7 cellular contexts compared by ENCODE assay signal in the genomic region with DNA sequence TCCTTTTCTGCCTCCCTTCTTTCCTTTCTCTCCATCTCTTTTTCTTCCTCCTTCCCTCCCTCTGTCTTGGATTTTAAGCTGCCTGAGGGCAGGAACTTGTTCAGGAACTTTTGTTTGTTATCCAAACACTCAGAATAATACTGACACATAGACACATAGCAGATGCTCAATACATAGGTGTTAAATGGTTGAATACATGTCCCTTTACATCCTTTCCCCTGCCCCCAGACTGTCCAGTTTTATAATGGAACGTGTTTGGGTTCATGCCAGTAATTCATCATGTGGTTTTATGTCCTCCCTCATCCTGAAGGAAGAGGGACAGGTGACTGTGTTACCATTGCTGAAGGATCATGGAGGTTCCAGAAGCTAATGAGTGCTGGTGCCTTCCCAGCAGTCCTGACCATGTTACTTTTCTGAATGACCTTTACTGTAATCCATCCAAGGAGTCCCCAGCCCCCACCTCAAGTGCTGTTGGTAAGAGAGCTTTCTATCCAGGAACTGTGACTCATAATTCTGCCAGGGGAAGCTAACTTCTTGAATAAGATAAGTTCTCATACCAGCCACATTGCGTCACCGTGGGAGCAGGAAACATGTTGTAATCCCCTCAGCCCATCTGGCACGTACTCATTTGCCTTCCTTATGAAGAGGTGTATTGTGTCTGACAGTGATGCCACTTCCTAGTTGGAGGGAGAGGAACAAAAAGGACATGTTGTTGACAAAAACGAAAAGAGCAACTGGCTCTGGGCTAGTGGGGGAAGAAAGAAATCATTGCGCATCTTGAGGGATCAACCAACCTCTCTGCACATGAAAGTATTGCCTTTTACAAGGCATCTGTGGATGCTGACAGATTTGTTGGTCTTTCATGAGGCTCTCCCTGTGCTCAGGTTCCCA. TPM values are rescaled to one million over a fixed set of nuclear protein-coding genes. Genes with fewer than 3 reads are reported as not detected.
DNase-seq lines count a peak whose midpoint lies in the region; ATAC-seq and TF ChIP-seq lines count a peak whose summit lies in the region.

No MANE protein-coding gene starts in this region.

- peaks cover 34% of the 10 kb centered on the region for H3K4me1 Mint-ChIP-seq in activated naive CD8-positive, alpha-beta T cell (ENCODE audit: low read depth)

- intact Hi-C loops in left cardiac atrium (cut with DNase I): no loop called here
- intact Hi-C loops in sigmoid colon (cut with DNase I): no loop called here

- peaks cover 31% of the 10 kb centered on the region for H3K36me3 Mint-ChIP-seq in activated naive CD8-positive, alpha-beta T cell

- WGBS in sigmoid colon, 2 donors: 52 to 73% methylated on average over 6 of the region's 6 CpGs

- no peaks in the 10 kb centered on the region for H3K36me3 ChIP-seq in sigmoid colon

- H3K27me3 Mint-ChIP-seq in activated naive CD8-positive, alpha-beta T cell: no peaks in the 10 kb centered on the region

- no peak for TF ChIP-seq POLR2A in sigmoid colon (IDR thresholded peaks at IDR 0.05)

- peak overlapping the region; percentile 17 for H3K4me3 Mint-ChIP-seq in activated naive CD8-positive, alpha-beta T cell

- H3K27me3 ChIP-seq in sigmoid colon: no peaks in the 10 kb centered on the region

- peak overlapping the region; percentile 89 for H3K27ac Mint-ChIP-seq in activated naive CD8-positive, alpha-beta T cell

- H3K4me1 ChIP-seq in sigmoid colon: peaks cover 0 to 3% (median 0%) of the 10 kb centered on the region in 4 donors

- no peaks in the 10 kb centered on the region for H3K9me3 Mint-ChIP-seq in activated naive CD8-positive, alpha-beta T cell (ENCODE audit: low read depth)

- ATAC-seq in left cardiac atrium: peak; percentile 90 to 97
- ATAC-seq in HG02763 (IDR thresholded peaks at IDR 0.05; ENCODE audit: unreplicated experiment): no peak

- H3K27ac ChIP-seq in sigmoid colon: peak overlapping the region in 3 of 4 donors; percentile 30 to 43 (median 34)

- peak; percentile 100 for DNase-seq in H4 (ENCODE audit: low spot score)
- DNase-seq in NOMO-1 treated with DMSO at 0.1 percent for 48 hours (lab: John Stamatoyannopoulos, UW; ENCODE audit: unreplicated experiment): peak; percentile 100
- peak; percentile 94 for DNase-seq in left cardiac atrium
- DNase-seq in sigmoid colon: peak; percentile 87
- no peak for DNase-seq in NCI-H2171 (lab: John Stamatoyannopoulos, UW)

- no peaks in the 10 kb centered on the region for H3K9me3 ChIP-seq in sigmoid colon

- TF ChIP-seq EP300 in sigmoid colon (IDR thresholded peaks at IDR 0.05): peak in 3 of 4 donors; percentile 1 to 71 (median 49)

- H3K4me3 ChIP-seq in sigmoid colon: no peak overlapping the region

- TF ChIP-seq CTCF in sigmoid colon (IDR thresholded peaks at IDR 0.05): no peak

RNA-seq across cellular contexts. Expression of a gene that starts 52.4 kb away (rescaled TPM):
- 12.1 and 13.3 TPM in 2 replicates for total RNA-seq in H4 (2014; rRNA removed; shearing (Covaris generic))
- total RNA-seq in left cardiac atrium: 10 to 100 TPM in 1 of 2 donors, 1 to 10 TPM in 1; 7.1 to 14.7 TPM
- total RNA-seq in sigmoid colon: 10 to 100 TPM in 1 of 4 donors, 1 to 10 TPM in 3; 2.9 to 13.0 (median 4.1) TPM
- polyA plus RNA-seq in sigmoid colon: 1 to 10 TPM; 1.2 to 1.5 (median 1.4) TPM
